Comparison of ENCODE assay signal across 17 cellular contexts in genomic region chr20:62193079-62194025, GRCh38. TPM values are rescaled to one million over a fixed set of nuclear protein-coding genes. Genes with fewer than 3 reads are reported as not detected.
DNase-seq lines count a peak whose midpoint lies in the region; ATAC-seq and TF ChIP-seq lines count a peak whose summit lies in the region.
"Had no signal": no experiment of that assay in that cellular context is flagged by ENCODE, and none has a peak within 500 bp of the region (broad histone marks: within the 10 kb centered on the region; RNA-seq: fewer than 3 reads in every experiment).

No MANE protein-coding gene starts in this region.

- H2AFZ ChIP-seq in OCI-LY1 (ENCODE audit: low read length): no peak overlapping the region

- peak; percentile 60 for DNase-seq in chondrocyte (ENCODE audit: low spot score)
- DNase-seq in neural crest cell (ENCODE audit: low read depth, low spot score): no peak
- no peak for DNase-seq in stimulated activated naive B cell treated with anti-CD40 and anti-IgM and Interleukin-4, amounts not matched to agents 10 μg/mL and 1 μg/mL and 100 μg/mL, for 72 hours
- DNase-seq in stimulated activated CD4-positive, alpha-beta T cell treated with anti-CD3 and anti-CD28 coated beads, Interleukin-2, amount 100 ng/mL, for 24 hours: no peak
- DNase-seq: AML-193, DMS79 treated with DMSO at 0.1 percent for 48 hours, H9, NCI-H1694 treated with DMSO at 0.1 percent for 48 hours, NCI-H2227 treated with DMSO at 0.1 percent for 48 hours, NCI-H524, NCI-H82, SJCRH30 had no signal

- TF ChIP-seq CTCF in OCI-LY1 (IDR thresholded peaks at IDR 0.05; ENCODE audit: low read length): no peak
- TF ChIP-seq CTCF in chondrocyte (IDR thresholded peaks at IDR 0.05): no peak
- TF ChIP-seq CTCF in neural crest cell (conservative IDR thresholded peaks at IDR 0.05): no peak

- H3K9me2 ChIP-seq in OCI-LY1 (ENCODE audit: low read depth, low read length): no peaks in the 10 kb centered on the region

- H3K27me3 Mint-ChIP-seq in chondrocyte (ENCODE audit: low read depth) (no peaks in the 10 kb centered on the region), neural crest cell (ENCODE audit: low read depth) (no peaks in the 10 kb centered on the region)
- H3K27me3 Mint-ChIP-seq in stimulated activated naive B cell treated with anti-CD40 and anti-IgM and Interleukin-4, amounts not matched to agents 10 μg/mL and 1 μg/mL and 100 μg/mL, for 72 hours: no peaks in the 10 kb centered on the region

- H3K27me3 ChIP-seq in BLaER1 (no peaks in the 10 kb centered on the region), OCI-LY1 (ENCODE audit: insufficient read depth, low read length) (no peaks in the 10 kb centered on the region)
- H3K27me3 ChIP-seq: SJCRH30 had no signal

- no peak overlapping the region for H3K4me3 Mint-ChIP-seq in chondrocyte (ENCODE audit: unreplicated experiment)
- H3K4me3 Mint-ChIP-seq in neural crest cell: no peak overlapping the region
- no peak overlapping the region for H3K4me3 Mint-ChIP-seq in stimulated activated naive B cell treated with anti-CD40 and anti-IgM and Interleukin-4, amounts not matched to agents 10 μg/mL and 1 μg/mL and 100 μg/mL, for 72 hours
- H3K4me3 Mint-ChIP-seq: H9 had no signal

- H3K4me1 Mint-ChIP-seq in chondrocyte (ENCODE audit: low read depth) (peaks cover 3% of the 10 kb centered on the region), neural crest cell (peaks cover 5% of the 10 kb centered on the region)
- no peaks in the 10 kb centered on the region for H3K4me1 Mint-ChIP-seq in stimulated activated naive B cell treated with anti-CD40 and anti-IgM and Interleukin-4, amounts not matched to agents 10 μg/mL and 1 μg/mL and 100 μg/mL, for 72 hours
- H3K4me1 Mint-ChIP-seq: H9 had no signal

- H3F3A ChIP-seq in OCI-LY1 (ENCODE audit: insufficient read depth, low read length): no peaks in the 10 kb centered on the region

- H3K36me3 ChIP-seq in BLaER1: peaks cover 40% of the 10 kb centered on the region
- H3K36me3 ChIP-seq in OCI-LY1 (ENCODE audit: insufficient read depth, low read length): peaks cover 32% of the 10 kb centered on the region

- H3K4me3 ChIP-seq in BLaER1: no peak overlapping the region
- no peak overlapping the region for H3K4me3 ChIP-seq in OCI-LY1 (ENCODE audit: low read depth, low read length, poor library complexity, severe bottlenecking)
- H3K4me3 ChIP-seq: SJCRH30 had no signal

- ATAC-seq in GM18858 (IDR thresholded peaks at IDR 0.05; ENCODE audit: unreplicated experiment): no peak
- no peak for ATAC-seq in stimulated activated naive B cell treated with anti-CD40 and anti-IgM and Interleukin-4, amounts not matched to agents 10 μg/mL and 1 μg/mL and 100 μg/mL, for 72 hours (replicated peaks)
- no peak for ATAC-seq in HG02884 (IDR thresholded peaks at IDR 0.05; ENCODE audit: unreplicated experiment)

- peaks cover 6% of the 10 kb centered on the region for H3K36me3 Mint-ChIP-seq in chondrocyte (ENCODE audit: low read depth)
- H3K36me3 Mint-ChIP-seq in neural crest cell (ENCODE audit: low read depth): no peaks in the 10 kb centered on the region
- peaks cover 24 to 39% of the 10 kb centered on the region in 2 donors for H3K36me3 Mint-ChIP-seq in stimulated activated naive B cell treated with anti-CD40 and anti-IgM and Interleukin-4, amounts not matched to agents 10 μg/mL and 1 μg/mL and 100 μg/mL, for 72 hours

- H3K9me3 Mint-ChIP-seq in chondrocyte (ENCODE audit: low read depth) (no peaks in the 10 kb centered on the region), neural crest cell (no peaks in the 10 kb centered on the region)
- no peaks in the 10 kb centered on the region for H3K9me3 Mint-ChIP-seq in stimulated activated naive B cell treated with anti-CD40 and anti-IgM and Interleukin-4, amounts not matched to agents 10 μg/mL and 1 μg/mL and 100 μg/mL, for 72 hours
- H3K9me3 Mint-ChIP-seq: H9 had no signal

- 0 out of 2 replicates have a peak overlapping the region, but pooled peaks have one; percentile 10 for H3K27ac ChIP-seq in BLaER1
- peak overlapping the region; percentile 9 for H3K27ac ChIP-seq in OCI-LY1 (ENCODE audit: low read depth, low read length, poor library complexity, severe bottlenecking)
- H3K27ac ChIP-seq: SJCRH30 had no signal

- H3K4me1 ChIP-seq in BLaER1 (peaks cover 81% of the 10 kb centered on the region), OCI-LY1 (ENCODE audit: insufficient read depth, low read length, severe bottlenecking) (peaks cover 40% of the 10 kb centered on the region)

- H3K27ac Mint-ChIP-seq in chondrocyte (ENCODE audit: unreplicated experiment): no peak overlapping the region
- peak overlapping the region; percentile 13 for H3K27ac Mint-ChIP-seq in neural crest cell (ENCODE audit: unreplicated experiment)
- no peak overlapping the region for H3K27ac Mint-ChIP-seq in stimulated activated naive B cell treated with anti-CD40 and anti-IgM and Interleukin-4, amounts not matched to agents 10 μg/mL and 1 μg/mL and 100 μg/mL, for 72 hours

- H3K9me3 ChIP-seq in BLaER1 (no peaks in the 10 kb centered on the region), OCI-LY1 (ENCODE audit: low read length) (no peaks in the 10 kb centered on the region)
- H3K9me3 ChIP-seq: SJCRH30 had no signal

- peak overlapping the region; percentile 78 for H3K4me2 ChIP-seq in BLaER1
- no peak overlapping the region for H3K4me2 ChIP-seq in OCI-LY1 (ENCODE audit: low read length)

- peaks cover 6% of the 10 kb centered on the region; the same call in 1 of the 2 replicates for H3K79me2 ChIP-seq in OCI-LY1 (ENCODE audit: insufficient read depth, low read length)

- H3K9ac ChIP-seq in BLaER1 (no peak overlapping the region), OCI-LY1 (ENCODE audit: low read length) (no peak overlapping the region)

- H4K20me1 ChIP-seq in BLaER1: peaks cover 79% of the 10 kb centered on the region
- no peaks in the 10 kb centered on the region for H4K20me1 ChIP-seq in OCI-LY1 (ENCODE audit: insufficient read depth, low read length)

RNA-seq across cellular contexts. Expression of gene MTG2, which starts 10.5 kb away (rescaled TPM):
- 22.3 to 28.3 TPM (median 22.6 TPM) in 3 replicates for total RNA-seq in chondrocyte
- 32.9 and 34.6 TPM in 2 replicates for total RNA-seq in neural crest cell

RNA-seq across cellular contexts. Expression of gene HRH3, which starts 26.7 kb away (rescaled TPM):
- total RNA-seq in chondrocyte (not detected in 3 replicates), neural crest cell (0.75 and 0.86 TPM in 2 replicates)
- total RNA-seq: RPMI7951, SJCRH30 had no signal

RNA-seq across cellular contexts. Expression of gene OSBPL2, which starts 45.0 kb away (rescaled TPM):
- 44.4 to 49.0 TPM (median 48.3 TPM) in 3 replicates for total RNA-seq in chondrocyte
- 33.1 and 35.6 TPM in 2 replicates for total RNA-seq in neural crest cell

RNA-seq across cellular contexts. Expression of gene SS18L1, which starts 49.8 kb away (rescaled TPM):
- total RNA-seq in chondrocyte (13.3 to 14.8 TPM (median 13.4 TPM) in 3 replicates), neural crest cell (29.6 and 30.0 TPM in 2 replicates)

RNA-seq across cellular contexts. Expression of gene PSMA7, which starts 50.2 kb away (rescaled TPM):
- 218 to 238 TPM (median 226 TPM) in 3 replicates for total RNA-seq in chondrocyte
- total RNA-seq in neural crest cell: 318 and 322 TPM in 2 replicates
